Comparison of ENCODE assay signal across 1 cellular context in the genomic region with DNA sequence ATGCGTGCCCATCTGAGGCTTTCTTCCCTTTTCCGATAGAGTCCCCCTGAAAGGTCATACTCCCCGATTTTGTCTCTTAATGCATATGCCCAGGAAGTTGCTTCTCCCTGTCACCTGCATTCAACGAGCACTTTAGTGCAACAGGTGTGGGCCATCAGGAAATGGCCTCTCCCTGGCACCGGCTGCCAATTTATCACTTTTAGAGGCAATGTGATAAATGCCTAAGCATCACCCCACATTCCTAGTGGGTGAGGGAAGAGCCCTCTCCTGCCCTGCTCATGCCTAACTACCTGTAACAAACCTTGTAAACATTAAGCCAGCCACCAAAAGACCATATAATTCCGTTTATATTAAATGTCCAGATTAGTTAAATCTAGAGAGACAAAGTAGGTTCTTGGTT.
TF ChIP-seq lines count a peak whose summit lies in the region.

No MANE protein-coding gene starts in this region.

TF ChIP-seq in IMR-90, 13 proteins besides CTCF, POLR2A, EP300 and RAD21:
- TF ChIP-seq NFE2L2 (IDR thresholded peaks at IDR 0.05; ENCODE audit: low read depth, low read length) (no peak), CHD1 (IDR thresholded peaks at IDR 0.05; ENCODE audit: low read depth, low read length) (no peak), FOS (IDR thresholded peaks at IDR 0.05; ENCODE audit: low read depth, low read length) (no peak), MXI1 (IDR thresholded peaks at IDR 0.05; ENCODE audit: borderline replicate concordance, low read depth, low read length) (no peak), ELK1 (IDR thresholded peaks at IDR 0.05; ENCODE audit: borderline replicate concordance, low read depth, low read length) (no peak), RCOR1 (IDR thresholded peaks at IDR 0.05; ENCODE audit: insufficient replicate concordance, low read length) (no peak), RFX5 (IDR thresholded peaks at IDR 0.05; ENCODE audit: low read depth, low read length) (no peak), BHLHE40 (IDR thresholded peaks at IDR 0.05; ENCODE audit: low read depth, low read length) (no peak), MAFK (IDR thresholded peaks at IDR 0.05; ENCODE audit: low read depth, low read length) (no peak), SMC3 (IDR thresholded peaks at IDR 0.05; ENCODE audit: low read depth, low read length) (no peak)
- TF ChIP-seq, protein P1, sequence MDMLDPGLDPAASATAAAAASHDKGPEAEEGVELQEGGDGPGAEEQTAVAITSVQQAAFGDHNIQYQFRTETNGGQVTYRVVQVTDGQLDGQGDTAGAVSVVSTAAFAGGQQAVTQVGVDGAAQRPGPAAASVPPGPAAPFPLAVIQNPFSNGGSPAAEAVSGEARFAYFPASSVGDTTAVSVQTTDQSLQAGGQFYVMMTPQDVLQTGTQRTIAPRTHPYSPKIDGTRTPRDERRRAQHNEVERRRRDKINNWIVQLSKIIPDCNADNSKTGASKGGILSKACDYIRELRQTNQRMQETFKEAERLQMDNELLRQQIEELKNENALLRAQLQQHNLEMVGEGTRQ (IDR thresholded peaks at IDR 0.05; ENCODE audit: low read depth, low read length): no peak
